In genomic region chr20:45014671-45015415, GRCh38 we compare ENCODE assay signal across 13 cellular contexts. TPM values are rescaled to one million over a fixed set of nuclear protein-coding genes. Genes with fewer than 3 reads are reported as not detected.
DNase-seq lines count a peak whose midpoint lies in the region; ATAC-seq and TF ChIP-seq lines count a peak whose summit lies in the region.
"Had no signal": no experiment of that assay in that cellular context is flagged by ENCODE, and none has a peak within 500 bp of the region (broad histone marks: within the 10 kb centered on the region; RNA-seq: fewer than 3 reads in every experiment).

No MANE protein-coding gene starts in this region.

- no peak overlapping the region for H2AFZ ChIP-seq in PC-9

- 0 out of 2 replicates have a peak, but pooled peaks cover 3% of the 10 kb centered on the region for H3K79me2 ChIP-seq in PC-9 (ENCODE audit: low read depth)

- ATAC-seq in HG03571 (IDR thresholded peaks at IDR 0.05; ENCODE audit: unreplicated experiment), result no peak

- H3F3A ChIP-seq in PC-9 (ENCODE audit: insufficient read depth, low read depth), result peaks cover 35% of the 10 kb centered on the region

- intact Hi-C loops in PC-9 (cut with micrococcal nuclease; ENCODE audit: unreplicated experiment), result loop anchor here (1.0 kb wide), 1 partner anchor 26 kb away; no protein-coding TSS in a partner anchor

- peak; percentile 95 for DNase-seq in ELR (ENCODE audit: low read depth)
- peak; percentile 41 to 82 for DNase-seq in PC-9
- DNase-seq in fibroblast of gingiva (ENCODE audit: low read depth), result peak; percentile 40
- no peak for DNase-seq in NCI-H2196 (lab: John Stamatoyannopoulos, UW; ENCODE audit: unreplicated experiment)
- DNase-seq in NCI-H187 treated with DMSO at 0.1 percent for 48 hours (lab: John Stamatoyannopoulos, UW), result no peak
- no peak for DNase-seq in mesenteric fat pad (ENCODE audit: low spot score)
- DNase-seq: activated CD4-positive, alpha-beta T cell treated with anti-CD3 and anti-CD28 coated beads, Interleukin-2, amount 50 U/mL, for 48 hours; colonic mucosa; MM.1S; spleen; substantia nigra had no signal

- H3K4me3 ChIP-seq in PC-9 (no peak overlapping the region), neutrophil (ENCODE audit: low read depth in 1 of 2, low read length in 1 of 2) (no peak overlapping the region)
- H3K4me3 ChIP-seq: colonic mucosa, spleen had no signal

- H3K27me3 ChIP-seq in PC-9 (ENCODE audit: insufficient read depth, low read depth) (no peaks in the 10 kb centered on the region), neutrophil (no peaks in the 10 kb centered on the region)
- H3K27me3 ChIP-seq: colonic mucosa, spleen had no signal

- TF ChIP-seq CTCF in PC-9 (conservative IDR thresholded peaks at IDR 0.05) (no peak), neutrophil (IDR thresholded peaks at IDR 0.05) (no peak)

- no peaks in the 10 kb centered on the region for H4K20me1 ChIP-seq in PC-9 (ENCODE audit: insufficient read depth)

- no peaks in the 10 kb centered on the region for H3K9me2 ChIP-seq in PC-9 (ENCODE audit: insufficient read depth)

- H3K27ac ChIP-seq in PC-9 (peak overlapping the region; percentile 87), neutrophil (peak overlapping the region; percentile 50)
- H3K27ac ChIP-seq: colonic mucosa, spleen had no signal

- BruUV-seq in PC-9 (replicated peaks; lab: Mats Ljungman, UMichigan), result TSS peak; percentile 21

- peaks cover 46% of the 10 kb centered on the region for H3K4me1 ChIP-seq in PC-9 (replicated peaks; ENCODE audit: insufficient read depth)
- H3K4me1 ChIP-seq in neutrophil (ENCODE audit: control insufficient read depth in 1 of 2, insufficient read depth in 1 of 2, low read depth in 1 of 2, low read length in 1 of 2), result peaks cover 6% of the 10 kb centered on the region in 2 experiments
- H3K4me1 ChIP-seq: colonic mucosa had no signal

- peaks cover 19% of the 10 kb centered on the region for H3K36me3 ChIP-seq in PC-9 (ENCODE audit: low read depth)
- H3K36me3 ChIP-seq in neutrophil, result peaks cover 83% of the 10 kb centered on the region
- H3K36me3 ChIP-seq: colonic mucosa had no signal

- POLR2A ChIA-PET in PC-9 (lab: Charles Lee; ENCODE audit: unreplicated experiment), result no interaction called here

- CTCF ChIA-PET in PC-9 (lab: Charles Lee), result interaction anchor here (0.6 kb wide), 1 partner anchor 156 kb away, joined by 3 read pairs; no protein-coding TSS in a partner anchor

- H3K4me2 ChIP-seq in PC-9, result peak overlapping the region; percentile 55

- H3K9me3 ChIP-seq in PC-9 (ENCODE audit: insufficient read depth, low read depth) (no peaks in the 10 kb centered on the region), neutrophil (no peaks in the 10 kb centered on the region)
- H3K9me3 ChIP-seq: colonic mucosa, spleen had no signal

RNA-seq across cellular contexts. Expression of gene STK4, which starts 48.5 kb away (rescaled TPM):
- total RNA-seq in PC-9 (2021) (43.7 and 60.9 TPM in 2 replicates), mesenteric fat pad (34.4 TPM)

RNA-seq across cellular contexts. Expression of gene TOMM34, which starts 54.6 kb away (rescaled TPM):
- total RNA-seq in PC-9 (2021) (65.9 and 71.1 TPM in 2 replicates), mesenteric fat pad (9.1 TPM)

Comparison
In these comparisons a context has a peak if more than half of its experiments do, and no peak if none do; other contexts are left out.
1. DNase-seq: peak in ELR (single experiment), PC-9 (2 of 2) and fibroblast of gingiva (single experiment); none in NCI-H2196 (single experiment), NCI-H187 treated with DMSO at 0.1 percent for 48 hours (single experiment) and mesenteric fat pad (single experiment).